20 cellular contexts compared by ENCODE assay signal in the genomic region with DNA sequence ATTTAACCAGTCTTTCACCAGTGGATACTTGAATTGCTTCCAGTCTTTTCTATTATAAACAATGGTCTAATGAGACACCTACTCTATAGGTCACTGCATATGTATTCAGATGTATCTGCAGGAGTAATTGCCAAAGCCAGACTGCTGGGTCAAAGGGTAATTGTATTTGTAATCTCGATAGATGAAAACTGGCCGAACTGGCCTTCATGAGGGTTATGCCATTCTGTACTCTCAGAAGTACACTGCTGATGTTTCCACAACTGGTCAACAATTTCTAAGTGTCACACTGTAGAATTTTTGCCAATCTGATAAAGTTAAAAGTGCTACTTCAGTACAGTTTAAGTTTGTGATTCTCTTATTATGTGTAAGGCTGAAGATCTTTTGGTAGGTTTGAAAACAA.
DNase-seq lines count a peak whose midpoint lies in the region; ATAC-seq, FAIRE-seq and TF ChIP-seq lines count a peak whose summit lies in the region.
"Had no signal": no experiment of that assay in that cellular context is flagged by ENCODE, and none has a peak within 500 bp of the region (broad histone marks: within the 10 kb centered on the region; RNA-seq: fewer than 3 reads in every experiment).

No MANE protein-coding gene starts in this region.

- H3K14ac ChIP-seq in IMR-90 (replicated peaks; ENCODE audit: low read depth, low read length): no peak overlapping the region

- BruUV-seq in IMR-90 (replicated peaks; lab: Mats Ljungman, UMichigan) (no TSS peak), PC-9 (replicated peaks; lab: Mats Ljungman, UMichigan) (no TSS peak)

- no peak overlapping the region for H3K18ac ChIP-seq in IMR-90 (ENCODE audit: low read depth, low read length)

- ATAC-seq in SK-N-SH treated with all-trans-retinoic acid at 6 μM for 48 hours: no peak
- ATAC-seq in IMR-90 (ENCODE audit: low read depth): peak; percentile 35; the same call in 1 of the 2 replicates
- ATAC-seq in lower lobe of right lung: peak; percentile 61 to 64
- no peak for ATAC-seq in GM21526 (IDR thresholded peaks at IDR 0.05; ENCODE audit: low FRiP score, unreplicated experiment)
- ATAC-seq: CD8-positive, alpha-beta T cell; GM12878; HCT116 had no signal

- H2AK9ac ChIP-seq in IMR-90 (replicated peaks; ENCODE audit: low read depth, low read length, poor library complexity): no peak overlapping the region

- H3K4me2 ChIP-seq in SK-N-SH (no peak overlapping the region), IMR-90 (ENCODE audit: low read depth, low read length) (no peak overlapping the region), PC-9 (0 out of 2 replicates have a peak overlapping the region, but pooled peaks have one; percentile 4)

- TF ChIP-seq POLR2A in IMR-90 (IDR thresholded peaks at IDR 0.05; ENCODE audit: low read depth, low read length) (no peak), H54 (IDR thresholded peaks at IDR 0.05; ENCODE audit: low read depth, low read length) (no peak)

- FAIRE-seq in H54 (lab: Jason Lieb, UNC): no peak
- FAIRE-seq: GM12878, RCC 7860 had no signal

- H3K4me1 ChIP-seq in SK-N-SH (ENCODE audit: control insufficient read depth in 1 of 2, insufficient read depth in 2 of 2, low read depth in 1 of 2, low read length in 1 of 2) (peaks cover 0 to 20% of the 10 kb centered on the region in 2 experiments; a peak in 2 of 4 replicates), IMR-90 (ENCODE audit: control insufficient read depth, insufficient read depth, low read length) (peaks cover 2% of the 10 kb centered on the region), PC-9 (replicated peaks; ENCODE audit: insufficient read depth) (peaks cover 10% of the 10 kb centered on the region), lower lobe of right lung (no peaks in the 10 kb centered on the region)

- H3K56ac ChIP-seq in IMR-90 (ENCODE audit: extremely low read depth, insufficient read depth, low read length): no peak overlapping the region

- H2BK5ac ChIP-seq in IMR-90 (ENCODE audit: low read depth, low read length, poor library complexity, severe bottlenecking): no peak overlapping the region

- H4K20me1 ChIP-seq in SK-N-SH (ENCODE audit: insufficient read depth) (no peaks in the 10 kb centered on the region), IMR-90 (ENCODE audit: insufficient read depth, low read length) (peaks cover 3% of the 10 kb centered on the region; the same call in 1 of the 2 replicates), PC-9 (ENCODE audit: insufficient read depth) (no peaks in the 10 kb centered on the region)

- H4K5ac ChIP-seq in IMR-90 (ENCODE audit: low read depth, low read length): no peak overlapping the region

- CTCF ChIA-PET in SK-N-SH (lab: Yijun Ruan, JAX): no interaction called here
- CTCF ChIA-PET in IMR-90 (lab: Yijun Ruan, JAX): no interaction called here
- CTCF ChIA-PET in PC-9 (lab: Charles Lee): no interaction called here

- H2BK15ac ChIP-seq in IMR-90 (ENCODE audit: low read depth, low read length): no peak overlapping the region

- H2BK120ac ChIP-seq in IMR-90 (ENCODE audit: low read depth, low read length): no peak overlapping the region

- no peak overlapping the region for H4K8ac ChIP-seq in IMR-90 (ENCODE audit: low read depth in 2 of 2, low read length in 2 of 2)

- H3K79me1 ChIP-seq in IMR-90 (ENCODE audit: low read depth in 1 of 2, low read length in 2 of 2): peaks cover 13 to 42% of the 10 kb centered on the region in 2 experiments

- peaks cover 2% of the 10 kb centered on the region for H3K9me1 ChIP-seq in IMR-90 (ENCODE audit: insufficient read depth, low read length)

- no peak for TF ChIP-seq CTCF in SK-N-SH (IDR thresholded peaks at IDR 0.05)
- no peak for TF ChIP-seq CTCF in IMR-90 (conservative IDR thresholded peaks at IDR 0.05; ENCODE audit: low read depth, low read length)
- no peak for TF ChIP-seq CTCF in PC-9 (conservative IDR thresholded peaks at IDR 0.05)
- no peak for TF ChIP-seq CTCF in lower lobe of right lung (IDR thresholded peaks at IDR 0.05)

- H3K27me3 ChIP-seq in SK-N-SH (ENCODE audit: insufficient read depth) (no peaks in the 10 kb centered on the region), IMR-90 (ENCODE audit: control insufficient read depth, insufficient read depth, low read length) (no peaks in the 10 kb centered on the region), PC-9 (ENCODE audit: insufficient read depth, low read depth) (no peaks in the 10 kb centered on the region), lower lobe of right lung (ENCODE audit: low read depth) (no peaks in the 10 kb centered on the region)

- POLR2A ChIA-PET in SK-N-SH (lab: Yijun Ruan, JAX) (no interaction called here), IMR-90 (lab: Charles Lee; ENCODE audit: unreplicated experiment) (no interaction called here), PC-9 (lab: Charles Lee; ENCODE audit: unreplicated experiment) (no interaction called here)

- no peak overlapping the region for H3K23ac ChIP-seq in IMR-90 (ENCODE audit: low read depth, low read length)

- 74% methylated on average over 2 of the region's 2 CpGs for WGBS in SK-N-SH (ENCODE audit: low lambda C conversion rate)
- WGBS in IMR-90 (ENCODE audit: extremely low coverage in 2 of 2, insufficient read length in 1 of 2), 2 experiments: no CpG with 5 or more reads among the region's 2 CpGs

- H3K9me3 ChIP-seq in SK-N-SH: no peaks in the 10 kb centered on the region
- no peaks in the 10 kb centered on the region for H3K9me3 ChIP-seq in IMR-90 (ENCODE audit: control insufficient read depth, insufficient read depth, low read length)
- no peaks in the 10 kb centered on the region for H3K9me3 ChIP-seq in PC-9 (ENCODE audit: insufficient read depth, low read depth)
- H3K9me3 ChIP-seq in lower lobe of right lung: no peaks in the 10 kb centered on the region

- no peak overlapping the region for H3K27ac ChIP-seq in SK-N-SH (ENCODE audit: low read depth in 2 of 2, low read length in 1 of 2)
- no peak overlapping the region for H3K27ac ChIP-seq in IMR-90 (ENCODE audit: insufficient read depth, low read length)
- no peak overlapping the region for H3K27ac ChIP-seq in PC-9
- no peak overlapping the region for H3K27ac ChIP-seq in lower lobe of right lung

- no peaks in the 10 kb centered on the region for H3K9me2 ChIP-seq in SK-N-SH
- no peaks in the 10 kb centered on the region; the same call in 1 of the 2 replicates for H3K9me2 ChIP-seq in PC-9 (ENCODE audit: insufficient read depth)

- in situ Hi-C loops in IMR-90 (cut with MboI; ENCODE audit: low sequenced_read_pairs): no loop called here

- H2AK5ac ChIP-seq in IMR-90 (ENCODE audit: low read depth, low read length): no peak overlapping the region

- no peak overlapping the region for H2BK20ac ChIP-seq in IMR-90 (ENCODE audit: low read depth, low read length)

- H3K79me2 ChIP-seq in SK-N-SH (ENCODE audit: insufficient read depth): no peaks in the 10 kb centered on the region
- H3K79me2 ChIP-seq in PC-9 (ENCODE audit: low read depth): no peaks in the 10 kb centered on the region

- H2AFZ ChIP-seq in SK-N-SH (ENCODE audit: low read depth): no peak overlapping the region
- H2AFZ ChIP-seq in IMR-90 (replicated peaks; ENCODE audit: low read length, poor library complexity): no peak overlapping the region
- H2AFZ ChIP-seq in PC-9: no peak overlapping the region

- no peak for TF ChIP-seq RAD21 in SK-N-SH (IDR thresholded peaks at IDR 0.05; ENCODE audit: low read length)
- TF ChIP-seq RAD21 in IMR-90 (IDR thresholded peaks at IDR 0.05; ENCODE audit: low read length): no peak

- no peaks in the 10 kb centered on the region for H3K36me3 ChIP-seq in SK-N-SH (replicated peaks in 1 of 2; ENCODE audit: control insufficient read depth in 1 of 2, insufficient read depth in 2 of 2, low read length in 1 of 2)
- H3K36me3 ChIP-seq in IMR-90 (ENCODE audit: control insufficient read depth, insufficient read depth, low read length): no peaks in the 10 kb centered on the region
- H3K36me3 ChIP-seq in PC-9 (ENCODE audit: low read depth): no peaks in the 10 kb centered on the region
- H3K36me3 ChIP-seq in lower lobe of right lung: no peaks in the 10 kb centered on the region

- no peak overlapping the region for H3K4ac ChIP-seq in IMR-90 (ENCODE audit: low read depth, low read length)

- intact Hi-C loops in IMR-90 (cut with micrococcal nuclease): no loop called here
- intact Hi-C loops in PC-9 (cut with micrococcal nuclease; ENCODE audit: unreplicated experiment): no loop called here
- intact Hi-C loops in lower lobe of right lung (cut with DNase I): no loop called here

- H4K91ac ChIP-seq in IMR-90 (ENCODE audit: insufficient read depth, low read depth, low read length): no peak overlapping the region

- H3K4me3 ChIP-seq in SK-N-SH (ENCODE audit: low read depth in 2 of 2, low read length in 1 of 2): no peak overlapping the region
- H3K4me3 ChIP-seq in IMR-90 (ENCODE audit: insufficient read depth, low read depth, low read length): no peak overlapping the region
- H3K4me3 ChIP-seq in PC-9: no peak overlapping the region
- H3K4me3 ChIP-seq in lower lobe of right lung: no peak overlapping the region
- H3K4me3 ChIP-seq: GM12878 had no signal

- dilution Hi-C loops in IMR-90 (cut with HindIII; ENCODE audit: low sequenced_read_pairs, unreplicated experiment): no loop called here

- TF ChIP-seq EP300 in SK-N-SH (IDR thresholded peaks at IDR 0.05; ENCODE audit: borderline replicate concordance in 1 of 2, low read depth in 1 of 2, low read length in 1 of 2): no peak

- DNase-seq in SK-N-SH (no peak), IMR-90 (no peak), PC-9 (no peak), lower lobe of right lung (no peak), H54 (ENCODE audit: insufficient read length, low spot score) (no peak), NCI-H510A (lab: John Stamatoyannopoulos, UW) (no peak)
- DNase-seq: 8988T; C1 segment of cervical spinal cord; CD8-positive, alpha-beta T cell; DND-41; GOT3; Karpas-422; NCI-H187; NCI-H446; NCI-H526 treated with DMSO at 0.1 percent for 48 hours had no signal

- H3F3A ChIP-seq in SK-N-SH (replicated peaks; ENCODE audit: insufficient read depth): peaks cover 3% of the 10 kb centered on the region
- no peaks in the 10 kb centered on the region for H3F3A ChIP-seq in PC-9 (ENCODE audit: insufficient read depth, low read depth)

- H3K9ac ChIP-seq in SK-N-SH (no peak overlapping the region), IMR-90 (ENCODE audit: low read depth, low read length) (no peak overlapping the region)

TF ChIP-seq in SK-N-SH, 30 proteins besides CTCF, POLR2A, EP300 and RAD21 (continues in another document):
- TF ChIP-seq GATA2 (CRISPR knock-in tag; IDR thresholded peaks at IDR 0.05): 0 out of 2 replicates have a peak, but pooled peaks have one; percentile 12
- no peak for TF ChIP-seq ELF1 (IDR thresholded peaks at IDR 0.05)
- no peak for TF ChIP-seq NFIC (IDR thresholded peaks at IDR 0.05; ENCODE audit: borderline replicate concordance)

TF ChIP-seq in SK-N-SH treated with all-trans-retinoic acid at 6 μM for 48 hours, 23 proteins besides CTCF, POLR2A, EP300 and RAD21 (continues in another document):
- TF ChIP-seq CSDC2 (CRISPR knock-in tag; IDR thresholded peaks at IDR 0.05): no peak
- TF ChIP-seq ISL1 (CRISPR knock-in tag; IDR thresholded peaks at IDR 0.05): no peak
- TF ChIP-seq TCF4 (CRISPR knock-in tag; IDR thresholded peaks at IDR 0.05; ENCODE audit: borderline replicate concordance): no peak

TF ChIP-seq in IMR-90, 13 proteins besides CTCF, POLR2A, EP300 and RAD21 (continues in another document):
- TF ChIP-seq CEBPB (IDR thresholded peaks at IDR 0.05; ENCODE audit: low read depth, low read length) (no peak), MXI1 (IDR thresholded peaks at IDR 0.05; ENCODE audit: borderline replicate concordance, low read depth, low read length) (no peak), FOS (IDR thresholded peaks at IDR 0.05; ENCODE audit: low read depth, low read length) (no peak)

Comparison
In these comparisons a context has a peak if more than half of its experiments do, and no peak if none do; other contexts are left out.
1. ATAC-seq: peak in IMR-90 (single experiment) and lower lobe of right lung (2 of 2); none in SK-N-SH treated with all-trans-retinoic acid at 6 μM for 48 hours (single experiment) and GM21526 (single experiment).